16 cellular contexts compared by ENCODE assay signal in genomic region chr11:132142554-132142953, GRCh38.
"Had no signal": no experiment of that assay in that cellular context is flagged by ENCODE, and none has a peak within 500 bp of the region (broad histone marks: within the 10 kb centered on the region; RNA-seq: fewer than 3 reads in every experiment).

No MANE protein-coding gene starts in this region.

- DNase-seq: activated B cell treated with CpG ODN at 0.5 μM for 24 hours; activated CD4-positive, alpha-beta T cell treated with anti-CD3 and anti-CD28 coated beads for 48 hours; activated CD8-positive, alpha-beta T cell treated with anti-CD3 and anti-CD28 coated beads for 36 hours; activated effector memory CD4-positive, alpha-beta T cell treated with anti-CD3 and anti-CD28 coated beads, Interleukin-2, amount 50 U/mL, for 16 hours; activated T-cell treated with anti-CD3 and anti-CD28 coated beads, Interleukin-2, amount 50 U/mL, for 4 hours; brain microvascular endothelial cell; effector memory CD4-positive, alpha-beta T cell; foreskin melanocyte; heart right ventricle; left colon; nephron progenitor cell; occipital lobe; stimulated activated CD4-positive, alpha-beta T cell treated with anti-CD3 and anti-CD28 coated beads, Interleukin-15, amount 100 ng/mL, for 24 hours; stimulated activated CD4-positive, alpha-beta T cell treated with anti-CD3 and anti-CD28 coated beads, Interleukin-4, amount 100 ng/mL, for 1 hour; stimulated activated naive B cell treated with anti-CD40 and anti-IgM and Interleukin-4, amounts not matched to agents 10 μg/mL and 1 μg/mL and 100 μg/mL, for 72 hours; thyroid gland had no signal
